Comparison of ENCODE assay signal across 8 cellular contexts in the genomic region with DNA sequence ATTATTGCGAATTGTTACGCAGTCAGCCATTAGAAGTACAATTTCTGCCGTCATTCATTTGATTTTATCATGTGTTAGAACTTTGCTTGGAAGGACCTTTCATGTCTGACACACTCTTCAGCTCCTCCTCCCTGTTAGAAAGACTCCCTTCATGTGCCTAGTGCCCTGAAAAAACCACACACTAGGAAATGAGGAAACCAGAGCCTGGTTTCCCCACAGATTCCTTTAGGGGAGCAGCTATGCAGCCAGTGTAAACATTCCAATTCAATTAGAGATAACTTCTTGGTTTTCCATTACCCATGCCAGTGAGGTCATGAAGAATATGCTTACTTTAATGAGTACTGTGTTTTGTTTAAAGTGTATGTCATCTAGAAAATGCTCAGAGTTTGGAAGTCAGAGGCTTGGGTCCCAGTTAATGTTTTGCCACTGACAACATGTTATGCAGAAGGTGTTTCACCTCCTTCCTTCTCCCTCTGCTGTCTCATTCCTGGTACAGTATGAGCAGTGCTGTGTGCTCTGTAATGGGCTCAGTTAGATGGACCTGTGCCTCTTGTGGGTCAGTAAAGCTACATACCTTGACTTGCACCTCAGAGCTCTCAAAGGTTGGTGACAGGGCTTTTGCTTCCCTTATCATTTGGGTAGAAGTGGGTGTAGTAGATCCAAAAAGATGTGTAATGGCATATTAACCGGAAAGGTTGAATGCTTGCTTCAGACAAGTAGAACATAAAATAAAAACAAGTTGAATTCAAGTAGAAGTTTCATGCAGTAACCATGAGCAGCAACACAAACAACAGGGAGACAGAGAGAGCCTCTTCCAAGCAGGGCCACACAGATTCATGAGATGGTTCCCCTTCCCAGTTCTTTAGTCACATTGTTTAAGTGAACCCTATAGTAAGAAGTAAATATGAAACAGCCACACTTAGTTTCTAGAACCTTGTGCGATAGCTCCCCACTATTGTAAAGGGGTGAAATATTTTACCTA. TPM values are rescaled to one million over a fixed set of nuclear protein-coding genes. Genes with fewer than 3 reads are reported as not detected.
DNase-seq lines count a peak whose midpoint lies in the region; ATAC-seq lines count a peak whose summit lies in the region.

No MANE protein-coding gene starts in this region.

- peak; percentile 79 for ATAC-seq in activated T-cell treated with anti-CD3 and anti-CD28 coated beads, Interleukin-2, amount 50 U/mL, for 72 hours (replicated peaks in 1 of 2)
- ATAC-seq in stimulated activated naive CD8-positive, alpha-beta T cell treated with anti-CD3 and anti-CD28 coated beads, Interleukin-15, Interleukin-2, amounts not matched to agents 100 U/mL and 50 U/mL, for 24 hours: peak; percentile 59

- no peak for DNase-seq in activated T-cell treated with anti-CD3 and anti-CD28 coated beads, Interleukin-2, amount 50 U/mL, for 72 hours
- DNase-seq in activated T-cell treated with anti-CD3 and anti-CD28 coated beads, Interleukin-2, amount 50 U/mL, for 1 hour: no peak
- DNase-seq in SW480 (ENCODE audit: low spot score) (peak; percentile 72), glomerular visceral epithelial cell (ENCODE audit: extremely low spot score) (peak; percentile 99), NCI-H1105 treated with DMSO at 0.1 percent for 48 hours (lab: John Stamatoyannopoulos, UW) (no peak), activated gamma-delta T cell treated with Interleukin-2 at 50 U/mL for 16 hours (no peak)
- DNase-seq in stimulated activated naive CD8-positive, alpha-beta T cell treated with anti-CD3 and anti-CD28 coated beads, Interleukin-15, Interleukin-2, amounts not matched to agents 100 U/mL and 50 U/mL, for 24 hours: no peak
- no peak for DNase-seq in stimulated activated naive CD4-positive, alpha-beta T cell treated with Interleukin-2 at 50 U/mL for 16 hours (lab: John Stamatoyannopoulos, UW)

- peak overlapping the region; percentile 66 for H3K27ac Mint-ChIP-seq in activated T-cell treated with anti-CD3 and anti-CD28 coated beads, Interleukin-2, amount 50 U/mL, for 72 hours

- H3K27me3 Mint-ChIP-seq in activated T-cell treated with anti-CD3 and anti-CD28 coated beads, Interleukin-2, amount 50 U/mL, for 72 hours (ENCODE audit: low read depth): no peaks in the 10 kb centered on the region

- no peaks in the 10 kb centered on the region for H3K9me3 Mint-ChIP-seq in activated T-cell treated with anti-CD3 and anti-CD28 coated beads, Interleukin-2, amount 50 U/mL, for 72 hours

- H3K4me3 Mint-ChIP-seq in activated T-cell treated with anti-CD3 and anti-CD28 coated beads, Interleukin-2, amount 50 U/mL, for 72 hours: peak overlapping the region; percentile 67 to 78

- peaks cover 0 to 5% of the 10 kb centered on the region in 2 donors for H3K36me3 Mint-ChIP-seq in activated T-cell treated with anti-CD3 and anti-CD28 coated beads, Interleukin-2, amount 50 U/mL, for 72 hours (ENCODE audit: insufficient read depth in 2 of 2)

- H3K4me1 Mint-ChIP-seq in activated T-cell treated with anti-CD3 and anti-CD28 coated beads, Interleukin-2, amount 50 U/mL, for 72 hours (ENCODE audit: low read depth): peaks cover 90% of the 10 kb centered on the region

RNA-seq across cellular contexts. Expression of a gene that starts 52.6 kb away (rescaled TPM):
- 100 to 1,000 TPM; 117 to 137 TPM for total RNA-seq in activated T-cell treated with anti-CD3 and anti-CD28 coated beads, Interleukin-2, amount 50 U/mL, for 72 hours

Comparison
In these comparisons a context has a peak if more than half of its experiments do, and no peak if none do; other contexts are left out.
1. DNase-seq: peak in SW480 (single experiment) and glomerular visceral epithelial cell (single experiment); none in activated T-cell treated with anti-CD3 and anti-CD28 coated beads, Interleukin-2, amount 50 U/mL, for 72 hours (0 of 2), activated T-cell treated with anti-CD3 and anti-CD28 coated beads, Interleukin-2, amount 50 U/mL, for 1 hour (single experiment), stimulated activated naive CD8-positive, alpha-beta T cell treated with anti-CD3 and anti-CD28 coated beads, Interleukin-15, Interleukin-2, amounts not matched to agents 100 U/mL and 50 U/mL, for 24 hours (single experiment), NCI-H1105 treated with DMSO at 0.1 percent for 48 hours (single experiment), activated gamma-delta T cell treated with Interleukin-2 at 50 U/mL for 16 hours (single experiment) and stimulated activated naive CD4-positive, alpha-beta T cell treated with Interleukin-2 at 50 U/mL for 16 hours (single experiment).